22 cellular contexts compared by ENCODE assay signal in the genomic region with DNA sequence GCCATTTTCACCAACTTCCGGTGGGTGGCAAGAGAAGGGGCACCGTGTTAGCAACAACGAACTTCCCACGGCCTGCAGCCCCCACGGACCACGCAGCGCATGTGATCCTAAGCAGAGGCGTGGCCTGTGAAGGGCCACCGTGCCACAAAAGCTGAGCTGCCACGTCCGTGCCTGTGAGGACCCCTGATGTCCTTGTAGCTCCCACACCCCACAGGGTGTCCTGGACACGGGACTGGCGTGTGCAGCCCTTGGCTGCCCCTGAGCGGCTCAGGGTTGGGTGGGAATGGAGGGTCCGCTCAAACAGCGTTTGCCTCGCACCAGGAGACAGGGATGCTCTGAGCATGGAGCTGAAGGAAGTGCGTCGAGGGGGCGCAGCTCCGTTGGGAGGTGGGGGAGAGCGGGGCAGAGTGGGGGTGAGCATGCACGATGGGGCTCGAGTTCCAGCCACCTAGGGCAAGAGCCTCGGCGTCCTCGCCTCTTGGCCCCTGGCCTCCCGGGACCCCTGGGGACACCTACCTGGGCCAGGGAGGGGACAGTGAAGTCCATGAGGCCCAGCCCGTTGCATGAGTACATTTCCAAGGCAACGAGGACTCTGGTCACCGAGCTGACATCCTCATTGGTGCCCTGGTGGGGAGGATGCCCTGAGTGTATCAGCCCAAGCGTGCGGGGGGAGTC. TPM values are rescaled to one million over a fixed set of nuclear protein-coding genes. Genes with fewer than 3 reads are reported as not detected.
DNase-seq lines count a peak whose midpoint lies in the region; ATAC-seq, FAIRE-seq and TF ChIP-seq lines count a peak whose summit lies in the region.
"Had no signal": no experiment of that assay in that cellular context is flagged by ENCODE, and none has a peak within 500 bp of the region (broad histone marks: within the 10 kb centered on the region; RNA-seq: fewer than 3 reads in every experiment).

No MANE protein-coding gene starts in this region.

- no peak for ATAC-seq in Right ventricle myocardium superior (ENCODE audit: poor library complexity)
- ATAC-seq in RWPE2 (ENCODE audit: low read depth): no peak
- no peak for ATAC-seq in GM21528 (IDR thresholded peaks at IDR 0.05; ENCODE audit: low FRiP score, unreplicated experiment)
- ATAC-seq: HCT116 had no signal

- H3K4me3 ChIP-seq in right atrium auricular region (no peak overlapping the region), RWPE2 (ENCODE audit: severe bottlenecking) (no peak overlapping the region), kidney (ENCODE audit: low read length in 2 of 2) (no peak overlapping the region), spleen (no peak overlapping the region)

- H3K36me3 ChIP-seq in right atrium auricular region (no peaks in the 10 kb centered on the region), RWPE2 (ENCODE audit: low read depth) (no peaks in the 10 kb centered on the region), kidney (ENCODE audit: control insufficient read depth in 1 of 2, insufficient read depth in 2 of 2, low read length in 2 of 2) (no peaks in the 10 kb centered on the region), spleen (no peaks in the 10 kb centered on the region)

- H3K9me3 ChIP-seq in right atrium auricular region: peaks cover 0 to 6% of the 10 kb centered on the region in 2 donors
- H3K9me3 ChIP-seq in RWPE2 (ENCODE audit: severe bottlenecking): no peaks in the 10 kb centered on the region
- H3K9me3 ChIP-seq in kidney (ENCODE audit: control insufficient read depth in 1 of 2, low read length in 2 of 2): no peaks in the 10 kb centered on the region
- H3K9me3 ChIP-seq in spleen: peaks cover 0 to 14% (median 2%) of the 10 kb centered on the region in 8 donors

- intact Hi-C loops in Right ventricle myocardium superior (cut with DNase I): no loop called here
- intact Hi-C loops in kidney (cut with DNase I): no loop called here
- intact Hi-C loops in spleen (cut with DNase I; ENCODE audit: low total_unique reads): no loop called here

- DNase-seq in Right ventricle myocardium superior (peak; percentile 39), right atrium auricular region (ENCODE audit: low spot score) (no peak), RWPE2 (ENCODE audit: low spot score) (peak; percentile 44), kidney (peak; percentile 55), spleen (peak; percentile 64), GM19239 (ENCODE audit: insufficient read length, low spot score) (no peak)
- DNase-seq: Calu3, DND-41, MM.1S, NCI-H2029, NCI-H446, NCI-H524 treated with DMSO at 0.1 percent for 48 hours, NCI-H774, SHP77 had no signal

- H3K27ac ChIP-seq in right atrium auricular region: no peak overlapping the region
- no peak overlapping the region for H3K27ac ChIP-seq in RWPE2 (ENCODE audit: poor library complexity, severe bottlenecking)
- H3K27ac ChIP-seq in kidney (ENCODE audit: low read depth in 2 of 2, low read length in 2 of 2): no peak overlapping the region
- no peak overlapping the region for H3K27ac ChIP-seq in spleen
- H3K27ac ChIP-seq: C4-2B, KMS-11 had no signal

- H3K4me1 ChIP-seq in right atrium auricular region (no peaks in the 10 kb centered on the region), RWPE2 (ENCODE audit: insufficient read depth, poor library complexity, severe bottlenecking) (no peaks in the 10 kb centered on the region), kidney (ENCODE audit: control insufficient read depth in 1 of 2, insufficient read depth in 1 of 2, low read depth in 1 of 2, low read length in 2 of 2) (no peaks in the 10 kb centered on the region), spleen (peaks cover 0 to 13% (median 0%) of the 10 kb centered on the region in 6 donors)

- no peak for TF ChIP-seq CTCF in right atrium auricular region (IDR thresholded peaks at IDR 0.05)
- TF ChIP-seq CTCF in RWPE2 (IDR thresholded peaks at IDR 0.05; ENCODE audit: poor library complexity, severe bottlenecking): no peak
- no peak for TF ChIP-seq CTCF in kidney (IDR thresholded peaks at IDR 0.05; ENCODE audit: borderline replicate concordance, extremely low read depth, insufficient read depth)
- no peak for TF ChIP-seq CTCF in spleen (IDR thresholded peaks at IDR 0.05 in 8 of 11, conservative IDR thresholded peaks at IDR 0.05 in 3 of 11)

- WGBS in spleen, 5 donors: 85 to 95% (median 92%) methylated on average over 25 to 33 of the region's 33 CpGs

- H3K27me3 ChIP-seq in right atrium auricular region (no peaks in the 10 kb centered on the region), RWPE2 (ENCODE audit: insufficient read depth, poor library complexity, severe bottlenecking) (no peaks in the 10 kb centered on the region), spleen (replicated peaks in 1 of 7) (peaks cover 0 to 68% (median 4%) of the 10 kb centered on the region in 7 donors)

- no peak for TF ChIP-seq POLR2A in spleen (IDR thresholded peaks at IDR 0.05)

- H3K9ac ChIP-seq in kidney (ENCODE audit: low read length in 2 of 2): no peak overlapping the region
- H3K9ac ChIP-seq: KMS-11 had no signal

- FAIRE-seq in kidney (lab: Jason Lieb, UNC) (no peak), GM19239 (lab: Jason Lieb, UNC) (no peak)
- FAIRE-seq: A204.1, GM12892 had no signal

RNA-seq across cellular contexts. Expression of a gene that starts 33.6 kb away (rescaled TPM):
- 1.9 TPM for total RNA-seq in Right ventricle myocardium superior
- total RNA-seq in right atrium auricular region: 1 to 10 TPM in 1 of 2 donors, under 1 TPM in 1; 0.35 to 1.5 TPM
- total RNA-seq in kidney: 8.3 TPM
- polyA plus RNA-seq in kidney (ENCODE audit: insufficient read depth, low read depth, low replicate concordance): 3.8 TPM
- total RNA-seq in spleen: 1 to 10 TPM in 1 of 7 donors, under 1 TPM in 5, not detected in 1; 0.09 to 1.1 (median 0.45) TPM
- polyA plus RNA-seq in spleen: under 1 TPM in 2 of 3 donors, not detected in 1; 0.03 to 0.08 TPM
- total RNA-seq: Calu3, SK-MEL-5 had no signal
- polyA plus RNA-seq: IgD-negative memory B cell had no signal

Comparison
In these comparisons a context has a peak if more than half of its experiments do, and no peak if none do; other contexts are left out.
1. DNase-seq: peak in Right ventricle myocardium superior (single experiment), RWPE2 (single experiment), kidney (single experiment) and spleen (single experiment); none in right atrium auricular region (single experiment) and GM19239 (single experiment).